In genomic region chr5:6250121-6250520, GRCh38 we compare ENCODE assay signal across 22 cellular contexts.
DNase-seq lines count a peak whose midpoint lies in the region; FAIRE-seq and TF ChIP-seq lines count a peak whose summit lies in the region.
"Had no signal": no experiment of that assay in that cellular context is flagged by ENCODE, and none has a peak within 500 bp of the region (broad histone marks: within the 10 kb centered on the region; RNA-seq: fewer than 3 reads in every experiment).

No MANE protein-coding gene starts in this region.

- H4K91ac ChIP-seq in H9 (ENCODE audit: insufficient read length, low read depth, low read length), result no peak overlapping the region

- no peak overlapping the region for H2BK15ac ChIP-seq in H9 (ENCODE audit: low read depth, low read length)

- H3K4me1 ChIP-seq in H9 (ENCODE audit: insufficient read depth, low read length) (no peaks in the 10 kb centered on the region), esophagus muscularis mucosa (no peaks in the 10 kb centered on the region)
- H3K4me1 ChIP-seq: A549; BLaER1 treated with 17β-estradiol and CSF1 and Interleukin-3, amounts not matched to agents 10 nM and 100 nM had no signal

- no peak overlapping the region for H3K23ac ChIP-seq in H9 (ENCODE audit: insufficient read length, low read depth, low read length)

- H3K9me3 Mint-ChIP-seq in H9, result peaks cover 0 to 4% of the 10 kb centered on the region in 2 experiments; a peak in 2 of 5 replicates
- H3K9me3 Mint-ChIP-seq in osteocyte (ENCODE audit: unreplicated experiment), result peaks cover 11% of the 10 kb centered on the region
- H3K9me3 Mint-ChIP-seq: CD4-positive, alpha-beta memory T cell had no signal

- no peak overlapping the region for H3K18ac ChIP-seq in H9 (ENCODE audit: insufficient read length, low read depth, low read length)

- no peak overlapping the region for H3K4me2 ChIP-seq in H9 (ENCODE audit: insufficient read depth, insufficient read length, low read length)
- H3K4me2 ChIP-seq: A549; BLaER1 treated with 17β-estradiol and CSF1 and Interleukin-3, amounts not matched to agents 10 nM and 100 nM had no signal

- no peak overlapping the region for H3K4ac ChIP-seq in H9 (ENCODE audit: low read depth, low read length)

- peak overlapping the region in 1 of 3 experiments; percentile 72; a peak in 1 of 7 replicates for H3K27ac Mint-ChIP-seq in H9
- no peak overlapping the region for H3K27ac Mint-ChIP-seq in osteocyte (ENCODE audit: unreplicated experiment)
- H3K27ac Mint-ChIP-seq: B cell; CD4-positive, alpha-beta memory T cell; CD4-positive, CD25-positive, alpha-beta regulatory T cell; CD8-positive, alpha-beta memory T cell had no signal

- no peak overlapping the region for H2BK20ac ChIP-seq in H9 (ENCODE audit: low read depth, low read length, poor library complexity, severe bottlenecking)

- no peak overlapping the region for H2AFZ ChIP-seq in H9 (ENCODE audit: low read length)

- H3K27ac ChIP-seq in H9 (ENCODE audit: insufficient read length, low read depth, low read length) (no peak overlapping the region), esophagus muscularis mucosa (replicated peaks in 1 of 4) (no peak overlapping the region)
- H3K27ac ChIP-seq: 22Rv1; A549; BLaER1 treated with 17β-estradiol and CSF1 and Interleukin-3, amounts not matched to agents 10 nM and 100 nM had no signal

- intact Hi-C loops in esophagus muscularis mucosa (cut with DNase I), result no loop called here

- H3K23me2 ChIP-seq in H9 (ENCODE audit: insufficient read length, low read depth, low read length, poor library complexity, severe bottlenecking), result no peaks in the 10 kb centered on the region

- no peak overlapping the region for H3T11ph ChIP-seq in H9 (ENCODE audit: low read length)

- no peak overlapping the region for H2BK5ac ChIP-seq in H9 (ENCODE audit: insufficient read length, low read length)

- H3K27me3 Mint-ChIP-seq in H9 (ENCODE audit: low read depth), result peaks cover 3% of the 10 kb centered on the region
- H3K27me3 Mint-ChIP-seq in osteocyte (ENCODE audit: unreplicated experiment), result no peaks in the 10 kb centered on the region

- no peaks in the 10 kb centered on the region for H3K9me3 ChIP-seq in H9 (ENCODE audit: control insufficient read depth, low read depth, low read length)
- H3K9me3 ChIP-seq in esophagus muscularis mucosa, result no peaks in the 10 kb centered on the region
- H3K9me3 ChIP-seq: A549 had no signal

- FAIRE-seq in D721Med (lab: Jason Lieb, UNC), result no peak
- FAIRE-seq: A549, GM12878, GM12892, GM18507 had no signal

- TF ChIP-seq CTCF in H9 (conservative IDR thresholded peaks at IDR 0.05), result no peak
- TF ChIP-seq CTCF in esophagus muscularis mucosa (IDR thresholded peaks at IDR 0.05), result no peak
- TF ChIP-seq CTCF in osteocyte (IDR thresholded peaks at IDR 0.05), result no peak
- no peak for TF ChIP-seq CTCF in D721Med (IDR thresholded peaks at IDR 0.05; ENCODE audit: insufficient read depth, missing control alignments)

- H3K79me2 ChIP-seq in H9 (ENCODE audit: insufficient read depth, low read length), result no peaks in the 10 kb centered on the region

- no peak for TF ChIP-seq EP300 in esophagus muscularis mucosa (IDR thresholded peaks at IDR 0.05)

- H4K5ac ChIP-seq in H9 (ENCODE audit: insufficient read length, low read depth, low read length), result no peak overlapping the region

- H2BK12ac ChIP-seq in H9 (ENCODE audit: insufficient read length, low read depth, low read length), result no peak overlapping the region

- no peak overlapping the region for H3K9ac ChIP-seq in H9 (ENCODE audit: extremely low read depth, insufficient read length, low read length)
- H3K9ac ChIP-seq: BLaER1 treated with 17β-estradiol and CSF1 and Interleukin-3, amounts not matched to agents 10 nM and 100 nM had no signal

- no peak overlapping the region for H3K4me3 ChIP-seq in esophagus muscularis mucosa
- H3K4me3 ChIP-seq: A549; BLaER1 treated with 17β-estradiol and CSF1 and Interleukin-3, amounts not matched to agents 10 nM and 100 nM; GM12878 had no signal

- H3K4me1 Mint-ChIP-seq in H9, result peaks cover 0 to 10% of the 10 kb centered on the region in 2 experiments; a peak in 1 of 4 replicates
- H3K4me1 Mint-ChIP-seq in osteocyte (ENCODE audit: unreplicated experiment), result no peaks in the 10 kb centered on the region
- H3K4me1 Mint-ChIP-seq: CD14-positive monocyte; CD4-positive, alpha-beta memory T cell; CD4-positive, CD25-positive, alpha-beta regulatory T cell; CD8-positive, alpha-beta memory T cell had no signal

- DNase-seq in H9 (no peak), esophagus muscularis mucosa (ENCODE audit: extremely low spot score) (peak; percentile 79), osteocyte (ENCODE audit: extremely low spot score, unreplicated experiment) (peak; percentile 69), D721Med (ENCODE audit: insufficient read length, low spot score) (no peak), DMS53 (lab: John Stamatoyannopoulos, UW) (no peak)
- DNase-seq: AML-193; CD4-positive, alpha-beta memory T cell; CD4-positive, CD25-positive, alpha-beta regulatory T cell; CD8-positive, alpha-beta memory T cell; COR-L47; DMS79; DND-41; EL; GDM1 had no signal

- H3K36me3 ChIP-seq in esophagus muscularis mucosa, result no peaks in the 10 kb centered on the region
- H3K36me3 ChIP-seq: BLaER1 treated with 17β-estradiol and CSF1 and Interleukin-3, amounts not matched to agents 10 nM and 100 nM had no signal

- H4K8ac ChIP-seq in H9 (replicated peaks; ENCODE audit: insufficient read length, low read depth, low read length), result no peak overlapping the region

- no CpG with 5 or more reads among the region's 7 CpGs for WGBS in H9 (ENCODE audit: extremely low coverage, insufficient read length, low lambda C conversion rate)
- WGBS in esophagus muscularis mucosa, result 91% methylated on average over 6 of the region's 7 CpGs

- no peaks in the 10 kb centered on the region; a peak in 1 of 7 replicates for H3K36me3 Mint-ChIP-seq in H9 (ENCODE audit: insufficient read depth in 1 of 3, low read depth in 3 of 3)
- H3K36me3 Mint-ChIP-seq in osteocyte (ENCODE audit: unreplicated experiment), result no peaks in the 10 kb centered on the region
- H3K36me3 Mint-ChIP-seq: CD14-positive monocyte; CD4-positive, alpha-beta memory T cell; CD4-positive, CD25-positive, alpha-beta regulatory T cell; CD8-positive, alpha-beta memory T cell had no signal

- H3K14ac ChIP-seq in H9 (ENCODE audit: insufficient read depth, low read length), result peak overlapping the region; percentile 25; the same call in 1 of the 2 replicates

- H4K20me1 ChIP-seq in H9 (ENCODE audit: control insufficient read depth, insufficient read depth, insufficient read length), result no peaks in the 10 kb centered on the region
- H4K20me1 ChIP-seq: BLaER1 treated with 17β-estradiol and CSF1 and Interleukin-3, amounts not matched to agents 10 nM and 100 nM had no signal

- no peaks in the 10 kb centered on the region for H3K27me3 ChIP-seq in H9 (ENCODE audit: insufficient read depth, low read length)
- H3K27me3 ChIP-seq in esophagus muscularis mucosa, result no peaks in the 10 kb centered on the region
- H3K27me3 ChIP-seq: BLaER1 treated with 17β-estradiol and CSF1 and Interleukin-3, amounts not matched to agents 10 nM and 100 nM had no signal

- H2BK120ac ChIP-seq in H9 (ENCODE audit: low read depth, low read length, poor library complexity, severe bottlenecking), result no peak overlapping the region

- no peaks in the 10 kb centered on the region for H3K79me1 ChIP-seq in H9 (ENCODE audit: insufficient read depth, low read depth, low read length, poor library complexity, severe bottlenecking)

- no peak for TF ChIP-seq POLR2A in esophagus muscularis mucosa (IDR thresholded peaks at IDR 0.05; ENCODE audit: low read depth)

- H3K56ac ChIP-seq in H9 (ENCODE audit: insufficient read length, low read depth, low read length), result no peak overlapping the region

- no peak overlapping the region for H2AK5ac ChIP-seq in H9 (ENCODE audit: insufficient read length, low read length)

- H3K4me3 Mint-ChIP-seq in H9 (no peak overlapping the region), osteocyte (ENCODE audit: unreplicated experiment) (no peak overlapping the region)
- H3K4me3 Mint-ChIP-seq: B cell; CD14-positive monocyte; CD4-positive, alpha-beta memory T cell; CD4-positive, CD25-positive, alpha-beta regulatory T cell; CD8-positive, alpha-beta memory T cell had no signal

Comparison
In these comparisons a context has a peak if more than half of its experiments do, and no peak if none do; other contexts are left out.
1. DNase-seq: peak in esophagus muscularis mucosa (single experiment) and osteocyte (single experiment); none in H9 (single experiment), D721Med (single experiment) and DMS53 (single experiment).